Comparison of ENCODE assay signal across 18 cellular contexts in genomic region chr3:5456199-5456598, GRCh38.
DNase-seq lines count a peak whose midpoint lies in the region; ATAC-seq lines count a peak whose summit lies in the region.
"Had no signal": no experiment of that assay in that cellular context is flagged by ENCODE, and none has a peak within 500 bp of the region (broad histone marks: within the 10 kb centered on the region; RNA-seq: fewer than 3 reads in every experiment).

No MANE protein-coding gene starts in this region.

- H3K27ac Mint-ChIP-seq in stimulated activated effector memory CD8-positive, alpha-beta T cell treated with anti-CD3 and anti-CD28 coated beads, Interleukin-12 subunit alpha, Interleukin-12 subunit beta, amount 100 ng/mL, for 72 hours: no peak overlapping the region
- H3K27ac Mint-ChIP-seq: activated naive CD8-positive, alpha-beta T cell treated with anti-CD3 and anti-CD28 coated beads for 36 hours; B cell; nephron progenitor cell had no signal

- no peak for DNase-seq in stimulated activated effector memory CD8-positive, alpha-beta T cell treated with anti-CD3 and anti-CD28 coated beads, Interleukin-12 subunit alpha, Interleukin-12 subunit beta, amount 100 ng/mL, for 72 hours (ENCODE audit: low spot score in 2 of 2)
- no peak for DNase-seq in iPS-NIHi7 (ENCODE audit: extremely low spot score)
- DNase-seq in activated naive CD4-positive, alpha-beta T cell (lab: John Stamatoyannopoulos, UW): no peak
- DNase-seq: activated CD4-positive, alpha-beta T cell treated with anti-CD3 and anti-CD28 coated beads, Interleukin-2, amount 50 U/mL, for 1 hour; activated naive CD8-positive, alpha-beta T cell treated with anti-CD3 and anti-CD28 coated beads for 36 hours; brain microvascular endothelial cell; Caco-2; cortex of kidney; NCI-H1694; nephron progenitor cell; spleen; SW 1271; tibial artery had no signal

- no peaks in the 10 kb centered on the region for H3K4me1 Mint-ChIP-seq in stimulated activated effector memory CD8-positive, alpha-beta T cell treated with anti-CD3 and anti-CD28 coated beads, Interleukin-12 subunit alpha, Interleukin-12 subunit beta, amount 100 ng/mL, for 72 hours
- H3K4me1 Mint-ChIP-seq: B cell, nephron progenitor cell had no signal

- no peak overlapping the region for H3K4me3 Mint-ChIP-seq in stimulated activated effector memory CD8-positive, alpha-beta T cell treated with anti-CD3 and anti-CD28 coated beads, Interleukin-12 subunit alpha, Interleukin-12 subunit beta, amount 100 ng/mL, for 72 hours
- H3K4me3 Mint-ChIP-seq: activated naive CD8-positive, alpha-beta T cell treated with anti-CD3 and anti-CD28 coated beads for 36 hours; B cell; nephron progenitor cell had no signal

- ATAC-seq in GM18870 (IDR thresholded peaks at IDR 0.05; ENCODE audit: unreplicated experiment) (peak; percentile 93), GM21619 (IDR thresholded peaks at IDR 0.05; ENCODE audit: unreplicated experiment) (peak; percentile 61), HG03045 (IDR thresholded peaks at IDR 0.05; ENCODE audit: unreplicated experiment) (peak; percentile 53), GM21786 (IDR thresholded peaks at IDR 0.05; ENCODE audit: unreplicated experiment) (no peak)
- peak; percentile 40 for ATAC-seq in stimulated activated effector memory CD8-positive, alpha-beta T cell treated with anti-CD3 and anti-CD28 coated beads, Interleukin-12 subunit alpha, Interleukin-12 subunit beta, amount 100 ng/mL, for 72 hours

- peaks cover 3% of the 10 kb centered on the region for H3K9me3 Mint-ChIP-seq in stimulated activated effector memory CD8-positive, alpha-beta T cell treated with anti-CD3 and anti-CD28 coated beads, Interleukin-12 subunit alpha, Interleukin-12 subunit beta, amount 100 ng/mL, for 72 hours
- H3K9me3 Mint-ChIP-seq: activated naive CD8-positive, alpha-beta T cell treated with anti-CD3 and anti-CD28 coated beads for 36 hours; nephron progenitor cell had no signal

- no peaks in the 10 kb centered on the region for H3K36me3 Mint-ChIP-seq in stimulated activated effector memory CD8-positive, alpha-beta T cell treated with anti-CD3 and anti-CD28 coated beads, Interleukin-12 subunit alpha, Interleukin-12 subunit beta, amount 100 ng/mL, for 72 hours
- H3K36me3 Mint-ChIP-seq: activated naive CD8-positive, alpha-beta T cell treated with anti-CD3 and anti-CD28 coated beads for 36 hours had no signal
